18 cellular contexts compared by ENCODE assay signal in the genomic region with DNA sequence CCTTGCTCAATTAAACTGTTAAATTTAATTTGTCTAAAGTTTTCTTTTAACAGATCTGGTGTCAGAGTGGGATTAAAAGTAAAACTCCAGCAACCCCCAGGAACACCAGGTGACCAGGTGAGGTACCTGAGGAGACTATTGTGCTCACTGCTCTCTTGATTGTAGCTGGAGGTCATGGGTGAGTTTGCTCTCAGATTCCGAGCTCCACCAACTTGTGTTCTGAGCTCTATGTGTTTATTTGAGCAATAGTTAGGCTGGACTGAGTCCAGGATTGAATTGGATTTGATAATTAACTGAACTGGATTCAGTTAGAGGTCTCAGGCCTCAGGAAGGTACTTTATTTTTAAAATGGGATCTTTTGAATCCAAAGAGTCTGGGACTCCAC. TPM values are rescaled to one million over a fixed set of nuclear protein-coding genes. Genes with fewer than 3 reads are reported as not detected.
DNase-seq lines count a peak whose midpoint lies in the region; ATAC-seq, FAIRE-seq and TF ChIP-seq lines count a peak whose summit lies in the region.
"Had no signal": no experiment of that assay in that cellular context is flagged by ENCODE, and none has a peak within 500 bp of the region (broad histone marks: within the 10 kb centered on the region; RNA-seq: fewer than 3 reads in every experiment).

No MANE protein-coding gene starts in this region.

- H3K18ac ChIP-seq in H1 (ENCODE audit: extremely low read depth, low read length), result no peak overlapping the region

- no peak overlapping the region for H3K14ac ChIP-seq in H1 (ENCODE audit: insufficient read length)

- H3K9ac ChIP-seq in H1 (replicated peaks in 1 of 4; ENCODE audit: extremely low read depth in 1 of 4, low read depth in 3 of 4, low read length in 3 of 4), result no peak overlapping the region

- no peak overlapping the region for H2BK12ac ChIP-seq in H1 (ENCODE audit: low read depth, low read length)

- no peak overlapping the region for H3K4ac ChIP-seq in H1 (replicated peaks; ENCODE audit: insufficient read length, low read depth, low read length)

- intact Hi-C loops in pancreas (cut with DNase I), result no loop called here

- H2AK5ac ChIP-seq in H1 (ENCODE audit: low read depth, low read length), result no peak overlapping the region

- H3K27ac Mint-ChIP-seq in activated CD8-positive, alpha-beta memory T cell treated with anti-CD3 and anti-CD28 coated beads, Interleukin-2, amount 10 ng/mL, durations not matched to agents 7 days and 5 days, result no peak overlapping the region
- H3K27ac Mint-ChIP-seq: CD4-positive, CD25-positive, alpha-beta regulatory T cell had no signal

- H3K9me3 ChIP-seq in H1 (ENCODE audit: insufficient read depth in 2 of 2, low read depth in 1 of 2, low read length in 1 of 2) (no peaks in the 10 kb centered on the region), pancreas (no peaks in the 10 kb centered on the region)
- H3K9me3 ChIP-seq: HAP-1 had no signal

- H3K4me3 ChIP-seq in H1 (ENCODE audit: extremely low read depth in 1 of 4, insufficient read depth in 2 of 4, low read depth in 3 of 4, low read length in 4 of 4) (no peak overlapping the region), pancreas (no peak overlapping the region)
- H3K4me3 ChIP-seq: HAP-1, PC-9 had no signal

- H2AFZ ChIP-seq in H1 (ENCODE audit: low read length), result no peak overlapping the region
- H2AFZ ChIP-seq: PC-9 had no signal

- H3K4me1 Mint-ChIP-seq in activated CD8-positive, alpha-beta memory T cell treated with anti-CD3 and anti-CD28 coated beads, Interleukin-2, amount 10 ng/mL, durations not matched to agents 7 days and 5 days, result peaks cover 3% of the 10 kb centered on the region

- peaks cover 0 to 1% of the 10 kb centered on the region in 2 experiments for H4K20me1 ChIP-seq in H1 (replicated peaks in 1 of 2; ENCODE audit: control insufficient read depth in 1 of 2, insufficient read depth in 2 of 2, low read length in 2 of 2)

- no peak overlapping the region for H4K91ac ChIP-seq in H1 (replicated peaks; ENCODE audit: insufficient read length, low read length)

- peaks cover 0 to 21% of the 10 kb centered on the region in 2 experiments; a peak in 2 of 4 replicates for H3K79me2 ChIP-seq in H1 (ENCODE audit: control insufficient read depth in 1 of 2, insufficient read depth in 2 of 2, low read length in 2 of 2)

- no peak for TF ChIP-seq CTCF in H1 (IDR thresholded peaks at IDR 0.05; ENCODE audit: control extremely low read depth in 1 of 3, insufficient read depth in 1 of 3, low read depth in 1 of 3, low read length in 3 of 3)
- TF ChIP-seq CTCF in pancreas (IDR thresholded peaks at IDR 0.05), result no peak

- H2BK120ac ChIP-seq in H1 (replicated peaks; ENCODE audit: low read depth, low read length), result no peak overlapping the region

- CTCF ChIA-PET in H1 (lab: Charles Lee; ENCODE audit: partially characterized antibody), result interaction anchor here (0.6 to 9.2 kb wide), 5 partner anchors 8 to 72 kb away, joined by 3 to 126 read pairs (median 7); partner anchors contain the start of gene SCGB3A2
- CTCF ChIA-PET in activated CD8-positive, alpha-beta memory T cell treated with anti-CD3 and anti-CD28 coated beads, Interleukin-2, amount 10 ng/mL, durations not matched to agents 7 days and 5 days (lab: Charles Lee), result interaction anchor here (1.2 kb wide), 1 partner anchor 72 kb away, joined by 3 read pairs; no protein-coding TSS in a partner anchor

- no peak overlapping the region for H4K5ac ChIP-seq in H1 (ENCODE audit: insufficient read length, low read depth, low read length)

- H3K56ac ChIP-seq in H1 (replicated peaks; ENCODE audit: insufficient read length, low read depth, low read length), result no peak overlapping the region

- peaks cover 7% of the 10 kb centered on the region for H3K27me3 Mint-ChIP-seq in activated CD8-positive, alpha-beta memory T cell treated with anti-CD3 and anti-CD28 coated beads, Interleukin-2, amount 10 ng/mL, durations not matched to agents 7 days and 5 days

- POLR2A ChIA-PET in H1 (lab: Charles Lee; ENCODE audit: partially characterized antibody), result interaction anchor here (0.9 to 26.7 kb wide), 13 partner anchors 7 to 166 kb away, joined by 3 to 730 read pairs (median 10); partner anchors contain the start of gene SCGB3A2

- no peak for TF ChIP-seq RAD21 in H1 (IDR thresholded peaks at IDR 0.05 in 1 of 2, conservative IDR thresholded peaks at IDR 0.05 in 1 of 2; ENCODE audit: low read depth in 2 of 2, low read length in 2 of 2)

- no peak overlapping the region for H4K8ac ChIP-seq in H1 (ENCODE audit: extremely low read depth, insufficient read depth, low read length)

- H3K23me2 ChIP-seq in H1 (ENCODE audit: low read depth, low read length), result no peaks in the 10 kb centered on the region

- H3K4me2 ChIP-seq in H1 (ENCODE audit: insufficient read depth in 1 of 2, low read depth in 2 of 2, low read length in 2 of 2), result no peak overlapping the region; a peak in 1 of 4 replicates
- H3K4me2 ChIP-seq: PC-9 had no signal

- peaks cover 0 to 41% (median 6%) of the 10 kb centered on the region in 4 experiments; a peak in 6 of 8 replicates for H3K36me3 ChIP-seq in H1 (ENCODE audit: control insufficient read depth in 2 of 4, insufficient read depth in 4 of 4, low read length in 3 of 4)
- no peaks in the 10 kb centered on the region for H3K36me3 ChIP-seq in pancreas
- H3K36me3 ChIP-seq: HAP-1 had no signal

- peak in 3 of 4 donors; percentile 55 to 75 (median 68) for ATAC-seq in pancreas
- ATAC-seq in activated CD8-positive, alpha-beta memory T cell treated with anti-CD3 and anti-CD28 coated beads, Interleukin-2, amount 10 ng/mL, durations not matched to agents 7 days and 5 days, result no peak
- ATAC-seq in GM21529 (IDR thresholded peaks at IDR 0.05; ENCODE audit: unreplicated experiment), result no peak

- H2BK20ac ChIP-seq in H1 (ENCODE audit: low read length), result no peak overlapping the region

- WGBS in H1 (ENCODE audit: extremely low coverage in 1 of 2, insufficient coverage in 1 of 2, insufficient read length in 1 of 2, insufficient replicate concordance in 2 of 2, low coverage in 1 of 2, low lambda C conversion rate in 2 of 2, missing lambda C conversion rate in 1 of 2), 2 experiments, result 78% methylated on average over 1 of the region's 1 CpG; no CpG with 5 or more reads in 1 of the 2 experiments
- WGBS in pancreas, 2 donors, result 9 to 14% methylated on average over 1 of the region's 1 CpG

- no peak overlapping the region for H3K23ac ChIP-seq in H1 (ENCODE audit: insufficient read length)

- DNase-seq in HT-29 (ENCODE audit: low spot score) (peak; percentile 33), NCI-H748 (lab: John Stamatoyannopoulos, UW; ENCODE audit: unreplicated experiment) (peak; percentile 95), H1 (ENCODE audit: low read depth in 1 of 2, low spot score in 2 of 2) (no peak), pancreas (peak in 1 of 6 donors; percentile 16), NCI-H1436 (lab: John Stamatoyannopoulos, UW) (no peak)
- no peak for DNase-seq in activated CD4-positive, alpha-beta T cell treated with anti-CD3 and anti-CD28 coated beads, Interleukin-2, amount 50 U/mL, for 1 hour
- DNase-seq in activated CD8-positive, alpha-beta memory T cell treated with anti-CD3 and anti-CD28 coated beads, Interleukin-2, amount 10 ng/mL, durations not matched to agents 7 days and 5 days, result no peak
- DNase-seq: CD4-positive, CD25-positive, alpha-beta regulatory T cell; DND-41; GF-D8; KBM-7; NCI-H2029; NCI-H510A treated with DMSO at 0.1 percent for 48 hours; PC-9 had no signal

- no peak overlapping the region for H2BK5ac ChIP-seq in H1 (ENCODE audit: low read depth, low read length)

- H3K27me3 ChIP-seq in H1 (replicated peaks in 1 of 4; ENCODE audit: control insufficient read depth in 3 of 4, extremely low read depth in 1 of 4, insufficient read depth in 3 of 4, low read length in 3 of 4), result no peaks in the 10 kb centered on the region
- no peaks in the 10 kb centered on the region for H3K27me3 ChIP-seq in pancreas

- no peaks in the 10 kb centered on the region for H3K9me3 Mint-ChIP-seq in activated CD8-positive, alpha-beta memory T cell treated with anti-CD3 and anti-CD28 coated beads, Interleukin-2, amount 10 ng/mL, durations not matched to agents 7 days and 5 days (ENCODE audit: low read depth)

- no peak overlapping the region for H3K27ac ChIP-seq in H1 (ENCODE audit: low read depth, low read length)
- no peak overlapping the region for H3K27ac ChIP-seq in pancreas
- H3K27ac ChIP-seq: PC-9 had no signal

- FAIRE-seq in H1 (lab: Jason Lieb, UNC) (no peak), pancreas (lab: Jason Lieb, UNC) (no peak)
- FAIRE-seq: D721Med had no signal

- H3K4me1 ChIP-seq in H1 (replicated peaks in 1 of 4; ENCODE audit: control insufficient read depth in 3 of 4, insufficient read depth in 4 of 4, low read length in 3 of 4) (peaks cover 2 to 21% (median 18%) of the 10 kb centered on the region in 4 experiments; a peak in 6 of 7 replicates), pancreas (peaks cover 0 to 14% (median 8%) of the 10 kb centered on the region in 3 donors)
- H3K4me1 ChIP-seq: HAP-1 had no signal

- no peaks in the 10 kb centered on the region for H3K79me1 ChIP-seq in H1 (ENCODE audit: low read depth, low read length)

- H3K36me3 Mint-ChIP-seq in activated CD8-positive, alpha-beta memory T cell treated with anti-CD3 and anti-CD28 coated beads, Interleukin-2, amount 10 ng/mL, durations not matched to agents 7 days and 5 days, result no peaks in the 10 kb centered on the region
- H3K36me3 Mint-ChIP-seq: CD4-positive, CD25-positive, alpha-beta regulatory T cell had no signal

- no peak overlapping the region for H2BK15ac ChIP-seq in H1 (ENCODE audit: low read length)

- no peak for TF ChIP-seq EP300 in H1 (IDR thresholded peaks at IDR 0.05; ENCODE audit: borderline replicate concordance in 1 of 2, low read depth in 2 of 2, low read length in 2 of 2)

- TF ChIP-seq POLR2A in H1 (IDR thresholded peaks at IDR 0.05; ENCODE audit: control extremely low read depth in 1 of 2, low read depth in 2 of 2, low read length in 2 of 2), result peak in 1 of 2 experiments; percentile 15; a peak in 1 of 3 replicates

- H3K4me3 Mint-ChIP-seq in activated CD8-positive, alpha-beta memory T cell treated with anti-CD3 and anti-CD28 coated beads, Interleukin-2, amount 10 ng/mL, durations not matched to agents 7 days and 5 days, result no peak overlapping the region
- H3K4me3 Mint-ChIP-seq: CD4-positive, CD25-positive, alpha-beta regulatory T cell had no signal

RNA-seq across cellular contexts. Expression of gene SCGB3A2, which starts 17.9 kb away (rescaled TPM):
- total RNA-seq in HT-29 (2014; rRNA removed; shearing (Covaris generic)), result not detected in 2 replicates
- total RNA-seq in H1 (2021; fragmentation: NEBNext Ultra II Directional; extraction: Animal tissue kit (Norgen Biotek cat#: 25700)), result 63.6 and 74.3 TPM in 2 replicates
- polyA plus RNA-seq in H1 (2011; rRNA removed), result 36.7 and 47.1 TPM in 2 replicates
- polyA plus RNA-seq in H1 (2011; cell fraction: cytosol; rRNA removed), result 56.0 TPM
- 22.8 TPM for polyA plus RNA-seq in H1 (2011; cell fraction: nucleus; rRNA removed)
- 75.7 to 101 TPM (median 95.3 TPM) in 4 replicates for polyA plus RNA-seq in H1 (2012, experiment 1 of 2)
- polyA plus RNA-seq in H1 (2012, experiment 2 of 2), result 37.2 TPM
- 86.6 TPM for polyA plus RNA-seq in H1 (2013, experiment 1 of 2)
- polyA plus RNA-seq in H1 (2013, experiment 2 of 2), result 94.7 TPM
- polyA minus RNA-seq in H1 (2011; rRNA and poly(A)+ RNA removed), result 6.8 and 8.4 TPM in 2 replicates
- polyA minus RNA-seq in H1 (2011; cell fraction: cytosol; rRNA and poly(A)+ RNA removed), result 9.7 TPM
- polyA minus RNA-seq in H1 (2011; cell fraction: nucleus; rRNA and poly(A)+ RNA removed), result 18.5 TPM
- under 1 TPM in 2 of 6 donors, not detected in 4; 0.24 to 0.76 TPM for total RNA-seq in pancreas
- not detected for polyA plus RNA-seq in pancreas
- total RNA-seq in activated CD8-positive, alpha-beta memory T cell treated with anti-CD3 and anti-CD28 coated beads, Interleukin-2, amount 10 ng/mL, durations not matched to agents 7 days and 5 days, result not detected
- total RNA-seq: CD4-positive, CD25-positive, alpha-beta regulatory T cell; PC-9; SK-MEL-5 had no signal
- polyA plus RNA-seq: CD4-positive, CD25-positive, alpha-beta regulatory T cell had no signal

RNA-seq across cellular contexts. Expression of gene SPINK1, which starts 29.2 kb away (rescaled TPM):
- 21.4 and 22.5 TPM in 2 replicates for total RNA-seq in HT-29 (2014; rRNA removed; shearing (Covaris generic))
- total RNA-seq in H1 (2021; fragmentation: NEBNext Ultra II Directional; extraction: Animal tissue kit (Norgen Biotek cat#: 25700)), result 0.48 TPM in 1 of 2 replicates, not detected in the other
- polyA plus RNA-seq in H1 (2011; rRNA removed) (1.3 TPM in 2 replicates), pancreas (over 10,000 TPM in 1 of 2 donors, 1,000 to 10,000 TPM in 1; 5,539 to 23,743 TPM)
- polyA plus RNA-seq in H1 (2011; cell fraction: cytosol; rRNA removed), result 1.7 TPM
- polyA plus RNA-seq in H1 (2011; cell fraction: nucleus; rRNA removed), result 3.9 TPM
- polyA plus RNA-seq in H1 (2012, experiment 1 of 2), result 0.67 to 2.4 TPM (median 1.6 TPM) in 4 replicates
- not detected for polyA plus RNA-seq in H1 (2012, experiment 2 of 2)
- polyA plus RNA-seq in H1 (2013, experiment 1 of 2), result 4.6 TPM
- 5.7 TPM for polyA plus RNA-seq in H1 (2013, experiment 2 of 2)
- polyA minus RNA-seq in H1 (2011; rRNA and poly(A)+ RNA removed), result 0.50 and 0.73 TPM in 2 replicates
- polyA minus RNA-seq in H1 (2011; cell fraction: cytosol; rRNA and poly(A)+ RNA removed), result not detected
- polyA minus RNA-seq in H1 (2011; cell fraction: nucleus; rRNA and poly(A)+ RNA removed), result 1.9 TPM
- over 10,000 TPM; 18,043 to 26,066 (median 20,523) TPM for total RNA-seq in pancreas
- total RNA-seq in activated CD8-positive, alpha-beta memory T cell treated with anti-CD3 and anti-CD28 coated beads, Interleukin-2, amount 10 ng/mL, durations not matched to agents 7 days and 5 days, result not detected
- total RNA-seq: CD4-positive, CD25-positive, alpha-beta regulatory T cell; PC-9 had no signal
- polyA plus RNA-seq: CD4-positive, CD25-positive, alpha-beta regulatory T cell had no signal

RNA-seq across cellular contexts. Expression of gene C5orf46, which starts 45.7 kb away (rescaled TPM):
- total RNA-seq in HT-29 (2014; rRNA removed; shearing (Covaris generic)), result not detected in 2 replicates
- not detected in 2 replicates for total RNA-seq in H1 (2021; fragmentation: NEBNext Ultra II Directional; extraction: Animal tissue kit (Norgen Biotek cat#: 25700))
- not detected in 2 replicates for polyA plus RNA-seq in H1 (2011; rRNA removed)
- not detected for polyA plus RNA-seq in H1 (2011; cell fraction: cytosol; rRNA removed)
- not detected for polyA plus RNA-seq in H1 (2011; cell fraction: nucleus; rRNA removed)
- polyA plus RNA-seq in H1 (2012, experiment 1 of 2), result 0.60 to 2.5 TPM (median 0.88 TPM) in 4 replicates
- polyA plus RNA-seq in H1 (2012, experiment 2 of 2), result not detected
- not detected for polyA plus RNA-seq in H1 (2013, experiment 1 of 2)
- polyA plus RNA-seq in H1 (2013, experiment 2 of 2), result not detected
- not detected in 2 replicates for polyA minus RNA-seq in H1 (2011; rRNA and poly(A)+ RNA removed)
- not detected for polyA minus RNA-seq in H1 (2011; cell fraction: cytosol; rRNA and poly(A)+ RNA removed)
- polyA minus RNA-seq in H1 (2011; cell fraction: nucleus; rRNA and poly(A)+ RNA removed), result not detected
- 1 to 10 TPM in 1 of 6 donors, under 1 TPM in 1, not detected in 4; 0.47 to 2.3 TPM for total RNA-seq in pancreas
- polyA plus RNA-seq in pancreas, result 1 to 10 TPM in 1 of 2 donors, not detected in 1; 1.8 TPM
- not detected for total RNA-seq in activated CD8-positive, alpha-beta memory T cell treated with anti-CD3 and anti-CD28 coated beads, Interleukin-2, amount 10 ng/mL, durations not matched to agents 7 days and 5 days
- total RNA-seq: CD4-positive, CD25-positive, alpha-beta regulatory T cell; PC-9; SK-MEL-5 had no signal
- polyA plus RNA-seq: CD4-positive, CD25-positive, alpha-beta regulatory T cell had no signal

Comparison
In these comparisons a context has a peak if more than half of its experiments do, and no peak if none do; other contexts are left out.
1. DNase-seq: peak in HT-29 (single experiment) and NCI-H748 (single experiment); none in H1 (0 of 2), activated CD4-positive, alpha-beta T cell treated with anti-CD3 and anti-CD28 coated beads, Interleukin-2, amount 50 U/mL, for 1 hour (single experiment), activated CD8-positive, alpha-beta memory T cell treated with anti-CD3 and anti-CD28 coated beads, Interleukin-2, amount 10 ng/mL, durations not matched to agents 7 days and 5 days (single experiment) and NCI-H1436 (single experiment).
2. ATAC-seq: peak in pancreas (3 of 4); none in activated CD8-positive, alpha-beta memory T cell treated with anti-CD3 and anti-CD28 coated beads, Interleukin-2, amount 10 ng/mL, durations not matched to agents 7 days and 5 days (single experiment) and GM21529 (single experiment).
3. RNA of gene SCGB3A2, which starts 17.9 kb away (total RNA-seq): 63.6 to 74.3 TPM in H1; 0.24 to 0.76 TPM in pancreas, not detected in HT-29 and not detected in activated CD8-positive, alpha-beta memory T cell treated with anti-CD3 and anti-CD28 coated beads, Interleukin-2, amount 10 ng/mL, durations not matched to agents 7 days and 5 days; every median in the first group is over 10 times any median in the second.
4. RNA of gene SPINK1, which starts 29.2 kb away (total RNA-seq): 18,043 to 26,066 TPM in pancreas; 21.4 to 22.5 TPM in HT-29, 0.48 TPM in H1 and not detected in activated CD8-positive, alpha-beta memory T cell treated with anti-CD3 and anti-CD28 coated beads, Interleukin-2, amount 10 ng/mL, durations not matched to agents 7 days and 5 days; every median in the first group is over 100 times any median in the second.